Comparison of ENCODE assay signal across 9 cellular contexts in the genomic region with DNA sequence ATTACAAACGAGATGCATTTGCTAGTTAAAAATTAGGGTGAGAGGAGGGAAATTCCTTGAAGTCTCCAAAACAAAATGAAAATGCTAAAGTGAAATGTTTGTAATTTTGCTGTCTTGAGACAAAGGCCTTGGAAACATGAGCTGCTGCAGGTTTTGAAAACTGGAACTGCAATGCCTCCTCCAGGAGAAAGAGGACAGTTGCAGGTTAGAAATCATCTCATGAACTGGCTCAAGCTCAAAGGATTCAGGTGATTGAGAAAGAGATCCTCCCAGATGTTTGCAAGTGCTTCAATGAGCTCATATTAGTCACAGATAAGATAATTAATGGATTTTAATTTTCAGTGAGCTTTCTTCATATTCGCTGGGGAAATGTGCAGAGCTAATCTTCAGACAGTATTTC. TPM values are rescaled to one million over a fixed set of nuclear protein-coding genes. Genes with fewer than 3 reads are reported as not detected.
A peak's percentile ranks its signal among the peaks of the same experiment; 100 is the strongest.
DNase-seq lines count a peak whose midpoint lies in the region; ATAC-seq and TF ChIP-seq lines count a peak whose summit lies in the region.
"Had no signal": no experiment of that assay in that cellular context is flagged by ENCODE, and none has a peak within 500 bp of the region (broad histone marks: within the 10 kb centered on the region; RNA-seq: fewer than 3 reads in every experiment).

No MANE protein-coding gene starts in this region.

- H3K27me3 ChIP-seq in left ventricle myocardium inferior (ENCODE audit: low read depth), result no peaks in the 10 kb centered on the region

- no peaks in the 10 kb centered on the region for H3K36me3 ChIP-seq in left ventricle myocardium inferior

- H3K27ac ChIP-seq in left ventricle myocardium inferior (replicated peaks), result peak overlapping the region; percentile 33

- DNase-seq in left ventricle myocardium inferior, result no peak
- no peak for DNase-seq in Right ventricle myocardium superior
- DNase-seq in NCI-H82 (lab: John Stamatoyannopoulos, UW), result peak; percentile 68
- DNase-seq in foreskin fibroblast, result peak; percentile 11 to 26
- DNase-seq in RPMI8226, result no peak

- ATAC-seq in Right ventricle myocardium superior (ENCODE audit: poor library complexity), result no peak
- no peak for ATAC-seq in HG02970 (IDR thresholded peaks at IDR 0.05; ENCODE audit: low FRiP score, unreplicated experiment)
- no peak for ATAC-seq in GM19452 (IDR thresholded peaks at IDR 0.05; ENCODE audit: unreplicated experiment)
- ATAC-seq in HG02852 (IDR thresholded peaks at IDR 0.05; ENCODE audit: unreplicated experiment), result no peak
- ATAC-seq: K562 had no signal

- H3K4me3 ChIP-seq in left ventricle myocardium inferior (no peak overlapping the region), foreskin fibroblast (ENCODE audit: low read depth in 1 of 2, low read length in 2 of 2) (no peak overlapping the region)
- H3K4me3 ChIP-seq: K562 had no signal

- TF ChIP-seq CTCF in left ventricle myocardium inferior (IDR thresholded peaks at IDR 0.05; ENCODE audit: borderline replicate concordance), result peak; percentile 30
- peak; percentile 49 for TF ChIP-seq CTCF in foreskin fibroblast (IDR thresholded peaks at IDR 0.05; ENCODE audit: low read depth, low read length)

- H3K9me3 ChIP-seq in left ventricle myocardium inferior (replicated peaks), result no peaks in the 10 kb centered on the region

- intact Hi-C loops in left ventricle myocardium inferior (cut with micrococcal nuclease), result no loop called here
- intact Hi-C loops in Right ventricle myocardium superior (cut with DNase I), result no loop called here

- H3K4me1 ChIP-seq in left ventricle myocardium inferior, result peaks cover 53% of the 10 kb centered on the region

RNA-seq across cellular contexts. Expression of gene SMPX, which starts 32.4 kb away (rescaled TPM):
- 726 TPM for total RNA-seq in left ventricle myocardium inferior
- total RNA-seq in Right ventricle myocardium superior, result 569 TPM
- total RNA-seq: K562 had no signal

Comparison
In these comparisons a context has a peak if more than half of its experiments do, and no peak if none do; other contexts are left out.
1. DNase-seq: peak in NCI-H82 (single experiment) and foreskin fibroblast (2 of 2); none in left ventricle myocardium inferior (single experiment), Right ventricle myocardium superior (single experiment) and RPMI8226 (single experiment).